8 cellular contexts compared by ENCODE assay signal in genomic region chr11:61281581-61282250, GRCh38. TPM values are rescaled to one million over a fixed set of nuclear protein-coding genes. Genes with fewer than 3 reads are reported as not detected.
A peak's percentile ranks its signal among the peaks of the same experiment; 100 is the strongest.
DNase-seq lines count a peak whose midpoint lies in the region; ATAC-seq and TF ChIP-seq lines count a peak whose summit lies in the region.

No MANE protein-coding gene starts in this region.

- intact Hi-C loops in mucosa of descending colon (cut with DNase I, micrococcal nuclease), result no loop called here
- intact Hi-C loops in lower leg skin (cut with DNase I; ENCODE audit: low total_unique reads), result no loop called here

- in situ Hi-C loops in brain microvascular endothelial cell (cut with HindIII; ENCODE audit: low pct_ligation_motif_present, low sequenced_read_pairs), result no loop called here

- peak overlapping the region; percentile 36 for H3K4me3 ChIP-seq in brain microvascular endothelial cell (ENCODE audit: low read depth, low read length)
- no peak overlapping the region for H3K4me3 ChIP-seq in mucosa of descending colon
- no peak overlapping the region for H3K4me3 ChIP-seq in lower leg skin (ENCODE audit: low read depth, poor library complexity, severe bottlenecking)

- H3K9me3 ChIP-seq in mucosa of descending colon, result no peaks in the 10 kb centered on the region

- no peak overlapping the region for H3K27ac ChIP-seq in brain microvascular endothelial cell

- no peaks in the 10 kb centered on the region for H3K4me1 ChIP-seq in mucosa of descending colon (ENCODE audit: low read depth)

- TF ChIP-seq CTCF in brain microvascular endothelial cell (IDR thresholded peaks at IDR 0.05; ENCODE audit: low read depth, low read length, missing control alignments) (no peak), mucosa of descending colon (IDR thresholded peaks at IDR 0.05) (no peak), lower leg skin (IDR thresholded peaks at IDR 0.05) (no peak)

- whole genome bisulfite sequencing in lower leg skin, 2 donors, result 29 to 30% methylated on average over 22 to 34 of the region's 35 CpGs

- no peak for TF ChIP-seq POLR2A in lower leg skin (IDR thresholded peaks at IDR 0.05)

- no peaks in the 10 kb centered on the region for H3K36me3 ChIP-seq in brain microvascular endothelial cell (replicated peaks)
- no peaks in the 10 kb centered on the region for H3K36me3 ChIP-seq in mucosa of descending colon (ENCODE audit: low read depth)

- no peaks in the 10 kb centered on the region for H3K27me3 ChIP-seq in brain microvascular endothelial cell (replicated peaks)

- DNase-seq in DMS53 treated with DMSO at 0.1 percent for 48 hours (lab: John Stamatoyannopoulos, UW; ENCODE audit: unreplicated experiment), result peak; percentile 6
- peak; percentile 21 for DNase-seq in NCI-H226
- DNase-seq in brain microvascular endothelial cell, result no peak
- DNase-seq in mucosa of descending colon, result peak; percentile 77 to 90 (median 82)
- DNase-seq in A172 (ENCODE audit: low spot score), result no peak
- no peak for DNase-seq in lower leg skin (ENCODE audit: low spot score in 2 of 2)
- no peak for DNase-seq in activated gamma-delta T cell treated with Interleukin-2 at 50 U/mL for 16 hours
- DNase-seq in foreskin melanocyte, result no peak

- ATAC-seq in mucosa of descending colon, result peak; percentile 100

RNA-seq across cellular contexts. Expression of gene VWCE, which starts 13.4 kb away (rescaled TPM):
- total RNA-seq in mucosa of descending colon (1 to 10 TPM in 1 of 3 donors, under 1 TPM in 2; 0.17 to 1.9 (median 0.55) TPM), lower leg skin (under 1 TPM in 2 of 4 donors, not detected in 2; 0.22 to 0.68 TPM)
- total RNA-seq in A172 (2014; rRNA removed; shearing (Covaris generic)), result 0.05 TPM in 1 of 2 replicates, not detected in the other

RNA-seq across cellular contexts. Expression of gene PGA5, which starts 40.7 kb away (rescaled TPM):
- under 1 TPM in 2 of 3 donors, not detected in 1; 0.41 to 0.75 TPM for total RNA-seq in mucosa of descending colon
- 0.17 TPM in 1 of 2 replicates, not detected in the other for total RNA-seq in A172 (2014; rRNA removed; shearing (Covaris generic))
- not detected for total RNA-seq in lower leg skin

RNA-seq across cellular contexts. Expression of gene DDB1, which starts 51.2 kb away (rescaled TPM):
- total RNA-seq in mucosa of descending colon, result 100 to 1,000 TPM; 121 to 152 (median 140) TPM
- 153 and 155 TPM in 2 replicates for total RNA-seq in A172 (2014; rRNA removed; shearing (Covaris generic))
- 100 to 1,000 TPM; 166 to 204 (median 185) TPM for total RNA-seq in lower leg skin

RNA-seq across cellular contexts. Expression of gene TKFC, which starts 51.3 kb away (rescaled TPM):
- total RNA-seq in mucosa of descending colon (10 to 100 TPM; 30.9 to 78.8 (median 63.1) TPM), lower leg skin (10 to 100 TPM; 26.6 to 37.3 (median 33.1) TPM)
- 34.7 and 45.9 TPM in 2 replicates for total RNA-seq in A172 (2014; rRNA removed; shearing (Covaris generic))

RNA-seq across cellular contexts. Expression of gene PGA4, which starts 59.6 kb away (rescaled TPM):
- 1 to 10 TPM in 1 of 3 donors, under 1 TPM in 1, not detected in 1; 0.46 to 1.2 TPM for total RNA-seq in mucosa of descending colon
- 2.2 TPM in 1 of 2 replicates, not detected in the other for total RNA-seq in A172 (2014; rRNA removed; shearing (Covaris generic))
- 1 to 10 TPM in 1 of 4 donors, under 1 TPM in 1, not detected in 2; 0.65 to 1.5 TPM for total RNA-seq in lower leg skin

Comparison
In these comparisons a context has a peak if more than half of its experiments do, and no peak if none do; other contexts are left out.
1. DNase-seq: peak in DMS53 treated with DMSO at 0.1 percent for 48 hours (single experiment), NCI-H226 (single experiment) and mucosa of descending colon (3 of 3); none in brain microvascular endothelial cell (single experiment), A172 (single experiment), lower leg skin (0 of 2), activated gamma-delta T cell treated with Interleukin-2 at 50 U/mL for 16 hours (single experiment) and foreskin melanocyte (single experiment).